Comparison of ENCODE assay signal across 1 cellular context in genomic region chr5:62632181-62632580, GRCh38.
TF ChIP-seq lines count a peak whose summit lies in the region.

No MANE protein-coding gene starts in this region.

TF ChIP-seq in H1, 55 proteins besides CTCF, POLR2A, EP300 and RAD21:
- TF ChIP-seq HDAC2 (IDR thresholded peaks at IDR 0.05; ENCODE audit: borderline replicate concordance in 1 of 2, low read depth in 2 of 2, low read length in 2 of 2) = no peak
- TF ChIP-seq CEBPB (IDR thresholded peaks at IDR 0.05; ENCODE audit: low read depth, low read length) = no peak
- TF ChIP-seq HDAC6 (IDR thresholded peaks at IDR 0.05; ENCODE audit: low read depth, low read length) = no peak
